1 cellular context compared by ENCODE assay signal in genomic region chr1:173824315-173825081, GRCh38.
A peak's percentile ranks its signal among the peaks of the same experiment; 100 is the strongest.
TF ChIP-seq lines count a peak whose summit lies in the region.

Gene CENPL, minus strand, starts transcription at chr1:173824883. Its CDS starts 13,584 bp downstream, at chr1:173811299.
Gene DARS2, plus strand, starts transcription at chr1:173824673. Its CDS starts 557 bp downstream, at chr1:173825230.

TF ChIP-seq in HepG2, 621 proteins besides CTCF, POLR2A, EP300 and RAD21 (continued from another document and continues in another):
- peak; percentile 15; the same call in 1 of the 2 replicates for TF ChIP-seq ZNF124 (CRISPR knock-in tag; IDR thresholded peaks at IDR 0.05)
- TF ChIP-seq ZFP36 (IDR thresholded peaks at IDR 0.05; ENCODE audit: borderline replicate concordance, low read depth, low read length, partially characterized antibody) = no peak
- peak; percentile 38; the same call in 1 of the 2 replicates for TF ChIP-seq RXRA (CRISPR knock-in tag; IDR thresholded peaks at IDR 0.05)
- TF ChIP-seq KLF12 (CRISPR knock-in tag; IDR thresholded peaks at IDR 0.05; ENCODE audit: borderline replicate concordance) = peak; percentile 72; the same call in 1 of the 2 replicates
- TF ChIP-seq HBP1 (CRISPR knock-in tag; IDR thresholded peaks at IDR 0.05; ENCODE audit: low read depth) = peak; percentile 82; the same call in 1 of the 2 replicates
- TF ChIP-seq KDM2A (CRISPR knock-in tag; IDR thresholded peaks at IDR 0.05; ENCODE audit: borderline replicate concordance, low read depth) = peak; percentile 59; the same call in 1 of the 2 replicates
- 0 out of 2 replicates have a peak, but pooled peaks have one; percentile 56 for TF ChIP-seq SNAPC5 (CRISPR knock-in tag; IDR thresholded peaks at IDR 0.05; ENCODE audit: borderline replicate concordance)
- TF ChIP-seq STAT6 (CRISPR knock-in tag; IDR thresholded peaks at IDR 0.05; ENCODE audit: borderline replicate concordance) = 0 out of 2 replicates have a peak, but pooled peaks have one; percentile 65
- TF ChIP-seq ZNF788 (CRISPR knock-in tag; IDR thresholded peaks at IDR 0.05; ENCODE audit: borderline replicate concordance) = peak; percentile 51; the same call in 1 of the 2 replicates
- peak; percentile 98 for TF ChIP-seq POGZ (CRISPR knock-in tag; IDR thresholded peaks at IDR 0.05)
- no peak for TF ChIP-seq ZNF275 (CRISPR knock-in tag; IDR thresholded peaks at IDR 0.05; ENCODE audit: borderline replicate concordance)
- TF ChIP-seq ZNF891 (CRISPR knock-in tag; IDR thresholded peaks at IDR 0.05) = 0 out of 2 replicates have a peak, but pooled peaks have one; percentile 4
- no peak for TF ChIP-seq ZNF782 (CRISPR knock-in tag; IDR thresholded peaks at IDR 0.05; ENCODE audit: borderline replicate concordance)
- TF ChIP-seq ZNF550 (CRISPR knock-in tag; IDR thresholded peaks at IDR 0.05; ENCODE audit: borderline replicate concordance) = peak; percentile 36; the same call in 1 of the 2 replicates
- peak; percentile 82 for TF ChIP-seq HNRNPLL (IDR thresholded peaks at IDR 0.05; ENCODE audit: low read depth, low read length, poor library complexity, severe bottlenecking)
- peak; percentile 65; the same call in 1 of the 2 replicates for TF ChIP-seq KDM5B (CRISPR knock-in tag; IDR thresholded peaks at IDR 0.05; ENCODE audit: borderline replicate concordance)
- TF ChIP-seq ZNF772 (CRISPR knock-in tag; IDR thresholded peaks at IDR 0.05) = peak; percentile 77; the same call in 1 of the 2 replicates
- TF ChIP-seq DRAP1 (CRISPR knock-in tag; IDR thresholded peaks at IDR 0.05) = peak; percentile 30; the same call in 1 of the 2 replicates
- TF ChIP-seq CCDC6 (CRISPR knock-in tag; IDR thresholded peaks at IDR 0.05) = peak; percentile 70; the same call in 1 of the 2 replicates
- peak; percentile 8; the same call in 1 of the 2 replicates for TF ChIP-seq NR2F2 (IDR thresholded peaks at IDR 0.05; ENCODE audit: borderline replicate concordance, low read depth)
- peak; percentile 43; the same call in 1 of the 2 replicates for TF ChIP-seq ZKSCAN1 (IDR thresholded peaks at IDR 0.05; ENCODE audit: low read length)
- TF ChIP-seq HCFC1 (IDR thresholded peaks at IDR 0.05; ENCODE audit: low read depth, low read length) = peak; percentile 77
- peak; percentile 62; the same call in 1 of the 2 replicates for TF ChIP-seq ETV5 (CRISPR knock-in tag; IDR thresholded peaks at IDR 0.05; ENCODE audit: borderline replicate concordance)
- no peak for TF ChIP-seq ZNF619 (CRISPR knock-in tag; IDR thresholded peaks at IDR 0.05)
- peak; percentile 49; the same call in 1 of the 2 replicates for TF ChIP-seq ATF7-NPFF (CRISPR knock-in tag; IDR thresholded peaks at IDR 0.05; ENCODE audit: low read depth)
- TF ChIP-seq GABPB1 (CRISPR knock-in tag; IDR thresholded peaks at IDR 0.05) = peak; percentile 96
- no peak for TF ChIP-seq ZNF367 (CRISPR knock-in tag; IDR thresholded peaks at IDR 0.05; ENCODE audit: borderline replicate concordance)
- 0 out of 2 replicates have a peak, but pooled peaks have one; percentile 5 for TF ChIP-seq GZF1 (CRISPR knock-in tag; IDR thresholded peaks at IDR 0.05)
- TF ChIP-seq NFRKB (IDR thresholded peaks at IDR 0.05) = peak; percentile 68
- no peak for TF ChIP-seq ZNF33A (CRISPR knock-in tag; IDR thresholded peaks at IDR 0.05; ENCODE audit: borderline replicate concordance)
- TF ChIP-seq KAT8 (CRISPR knock-in tag; IDR thresholded peaks at IDR 0.05) = peak; percentile 92
- TF ChIP-seq GMEB1 (CRISPR knock-in tag; IDR thresholded peaks at IDR 0.05; ENCODE audit: borderline replicate concordance) = peak; percentile 96
- TF ChIP-seq MIER2 (CRISPR knock-in tag; IDR thresholded peaks at IDR 0.05) = 0 out of 2 replicates have a peak, but pooled peaks have one; percentile 31
- 0 out of 2 replicates have a peak, but pooled peaks have one; percentile 60 for TF ChIP-seq ZNF468 (CRISPR knock-in tag; IDR thresholded peaks at IDR 0.05)
- 0 out of 2 replicates have a peak, but pooled peaks have one; percentile 45 for TF ChIP-seq ZNF230 (CRISPR knock-in tag; IDR thresholded peaks at IDR 0.05)
- no peak for TF ChIP-seq ZNF264 (CRISPR knock-in tag; IDR thresholded peaks at IDR 0.05)
- peak; percentile 17; the same call in 1 of the 2 replicates for TF ChIP-seq ERF (CRISPR knock-in tag; IDR thresholded peaks at IDR 0.05)
- TF ChIP-seq SOX5 (CRISPR knock-in tag; IDR thresholded peaks at IDR 0.05; ENCODE audit: borderline replicate concordance) = 0 out of 2 replicates have a peak, but pooled peaks have one; percentile 12
- TF ChIP-seq ZHX1 (CRISPR knock-in tag; IDR thresholded peaks at IDR 0.05; ENCODE audit: low read depth) = peak; percentile 86; the same call in 1 of the 2 replicates
- no peak for TF ChIP-seq JARID2 (CRISPR knock-in tag; IDR thresholded peaks at IDR 0.05; ENCODE audit: insufficient replicate concordance)
- TF ChIP-seq SKI (IDR thresholded peaks at IDR 0.05; ENCODE audit: partially characterized antibody) = peak; percentile 8
- TF ChIP-seq ZNF609 (CRISPR knock-in tag; IDR thresholded peaks at IDR 0.05; ENCODE audit: borderline replicate concordance) = no peak
- TF ChIP-seq RBFOX2 (IDR thresholded peaks at IDR 0.05; ENCODE audit: low read depth, low read length) = peak; percentile 50
- TF ChIP-seq CBX2 (IDR thresholded peaks at IDR 0.05; ENCODE audit: low read depth, low read length) = no peak
- TF ChIP-seq CBX2 (CRISPR knock-in tag; IDR thresholded peaks at IDR 0.05; ENCODE audit: low read depth) = no peak
- no peak for TF ChIP-seq FOXP1 (IDR thresholded peaks at IDR 0.05)
- TF ChIP-seq FOXP1 (CRISPR knock-in tag; IDR thresholded peaks at IDR 0.05) = no peak
- 0 out of 2 replicates have a peak, but pooled peaks have one; percentile 46 for TF ChIP-seq RCOR2 (CRISPR knock-in tag; IDR thresholded peaks at IDR 0.05)
- TF ChIP-seq ZNF180 (CRISPR knock-in tag; IDR thresholded peaks at IDR 0.05; ENCODE audit: borderline replicate concordance, low read depth) = no peak
- peak; percentile 37; the same call in 1 of the 2 replicates for TF ChIP-seq SUZ12 (IDR thresholded peaks at IDR 0.05; ENCODE audit: low read depth, low read length)
- TF ChIP-seq ZSCAN29 (CRISPR knock-in tag; conservative IDR thresholded peaks at IDR 0.05) = no peak
- TF ChIP-seq KLF6 (CRISPR knock-in tag; IDR thresholded peaks at IDR 0.05) = peak; percentile 47; the same call in 1 of the 2 replicates
